In the genomic region with DNA sequence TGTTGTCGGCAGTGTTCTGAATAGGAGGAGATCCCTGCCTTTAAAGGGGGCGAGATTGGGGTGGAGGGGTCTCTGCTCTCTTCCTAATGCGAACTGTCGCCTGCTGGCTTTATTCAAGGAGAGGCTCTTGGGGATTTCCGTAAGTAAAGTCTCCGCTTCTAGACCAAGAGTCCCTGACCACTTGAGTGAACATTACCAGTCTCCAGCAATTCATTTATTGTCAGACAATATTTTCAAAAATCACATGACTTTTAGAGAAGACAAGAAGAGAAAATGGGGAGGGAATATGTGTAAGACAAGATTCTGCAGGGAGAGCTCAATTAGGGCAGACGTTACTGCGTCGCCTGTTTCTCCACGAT, we compare ENCODE assay signal across 1 cellular context.
TF ChIP-seq lines count a peak whose summit lies in the region.

No MANE protein-coding gene starts in this region.

TF ChIP-seq in WTC11, 78 proteins besides CTCF, POLR2A, EP300 and RAD21 (continued from another document):
- TF ChIP-seq, protein P1, sequence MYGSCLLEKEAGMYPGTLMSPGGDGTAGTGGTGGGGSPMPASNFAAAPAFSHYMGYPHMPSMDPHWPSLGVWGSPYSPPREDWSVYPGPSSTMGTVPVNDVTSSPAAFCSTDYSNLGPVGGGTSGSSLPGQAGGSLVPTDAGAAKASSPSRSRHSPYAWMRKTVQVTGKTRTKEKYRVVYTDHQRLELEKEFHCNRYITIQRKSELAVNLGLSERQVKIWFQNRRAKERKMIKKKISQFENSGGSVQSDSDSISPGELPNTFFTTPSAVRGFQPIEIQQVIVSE (CRISPR knock-in tag; IDR thresholded peaks at IDR 0.05; ENCODE audit: borderline replicate concordance), result no peak
- TF ChIP-seq, protein P2, sequence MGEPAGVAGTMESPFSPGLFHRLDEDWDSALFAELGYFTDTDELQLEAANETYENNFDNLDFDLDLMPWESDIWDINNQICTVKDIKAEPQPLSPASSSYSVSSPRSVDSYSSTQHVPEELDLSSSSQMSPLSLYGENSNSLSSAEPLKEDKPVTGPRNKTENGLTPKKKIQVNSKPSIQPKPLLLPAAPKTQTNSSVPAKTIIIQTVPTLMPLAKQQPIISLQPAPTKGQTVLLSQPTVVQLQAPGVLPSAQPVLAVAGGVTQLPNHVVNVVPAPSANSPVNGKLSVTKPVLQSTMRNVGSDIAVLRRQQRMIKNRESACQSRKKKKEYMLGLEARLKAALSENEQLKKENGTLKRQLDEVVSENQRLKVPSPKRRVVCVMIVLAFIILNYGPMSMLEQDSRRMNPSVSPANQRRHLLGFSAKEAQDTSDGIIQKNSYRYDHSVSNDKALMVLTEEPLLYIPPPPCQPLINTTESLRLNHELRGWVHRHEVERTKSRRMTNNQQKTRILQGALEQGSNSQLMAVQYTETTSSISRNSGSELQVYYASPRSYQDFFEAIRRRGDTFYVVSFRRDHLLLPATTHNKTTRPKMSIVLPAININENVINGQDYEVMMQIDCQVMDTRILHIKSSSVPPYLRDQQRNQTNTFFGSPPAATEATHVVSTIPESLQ (CRISPR knock-in tag; IDR thresholded peaks at IDR 0.05), result no peak
TF ChIP-seq in WTC11: peak in this region for 0.
